In the genomic region with DNA sequence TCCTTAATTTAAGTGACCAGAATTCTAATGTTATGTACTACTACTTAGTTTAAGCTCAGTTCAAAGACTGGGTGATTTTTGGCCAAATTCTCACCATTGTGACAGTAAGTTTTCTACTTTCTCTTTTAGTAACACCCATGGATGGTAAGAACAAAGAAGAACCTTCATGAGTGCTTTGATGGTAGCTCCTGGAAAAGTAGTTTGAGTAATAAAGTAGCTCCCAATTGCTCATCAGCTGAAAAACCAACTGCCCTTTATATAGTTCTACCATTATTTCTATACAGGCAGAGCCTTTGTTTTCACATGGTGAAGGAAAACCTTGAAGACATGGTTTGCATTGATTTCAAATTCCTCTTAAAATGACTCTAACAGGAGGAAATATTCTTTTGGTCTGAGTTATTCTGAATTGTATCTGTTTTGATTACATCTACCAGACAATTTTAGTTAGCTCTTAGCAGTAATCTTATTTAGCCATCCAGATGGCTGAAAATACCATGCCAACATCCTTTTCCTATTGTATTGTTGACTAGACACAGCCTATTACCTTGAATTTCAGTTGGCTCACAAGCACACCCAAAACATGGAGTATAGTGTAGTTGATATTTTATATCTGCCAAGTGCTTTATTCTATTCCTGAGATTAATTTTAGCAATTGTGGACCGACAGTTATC, we compare ENCODE assay signal across 1 cellular context.
TF ChIP-seq lines count a peak whose summit lies in the region.

No MANE protein-coding gene starts in this region.

TF ChIP-seq in GM12878, 131 proteins besides CTCF, POLR2A, EP300 and RAD21 (continued from another document):
- TF ChIP-seq, protein P1, sequence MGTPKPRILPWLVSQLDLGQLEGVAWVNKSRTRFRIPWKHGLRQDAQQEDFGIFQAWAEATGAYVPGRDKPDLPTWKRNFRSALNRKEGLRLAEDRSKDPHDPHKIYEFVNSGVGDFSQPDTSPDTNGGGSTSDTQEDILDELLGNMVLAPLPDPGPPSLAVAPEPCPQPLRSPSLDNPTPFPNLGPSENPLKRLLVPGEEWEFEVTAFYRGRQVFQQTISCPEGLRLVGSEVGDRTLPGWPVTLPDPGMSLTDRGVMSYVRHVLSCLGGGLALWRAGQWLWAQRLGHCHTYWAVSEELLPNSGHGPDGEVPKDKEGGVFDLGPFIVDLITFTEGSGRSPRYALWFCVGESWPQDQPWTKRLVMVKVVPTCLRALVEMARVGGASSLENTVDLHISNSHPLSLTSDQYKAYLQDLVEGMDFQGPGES (IDR thresholded peaks at IDR 0.05), result no peak
- no peak for TF ChIP-seq RCOR1 (conservative IDR thresholded peaks at IDR 0.05; ENCODE audit: low read depth, low read length)
- TF ChIP-seq MTA3 (IDR thresholded peaks at IDR 0.05; ENCODE audit: borderline replicate concordance, low read length), result no peak
- TF ChIP-seq BHLHE40 (IDR thresholded peaks at IDR 0.05; ENCODE audit: borderline replicate concordance in 1 of 2, low read depth in 2 of 2, low read length in 1 of 2), result no peak
- TF ChIP-seq ZNF622 (IDR thresholded peaks at IDR 0.05), result no peak
- TF ChIP-seq CHD2 (IDR thresholded peaks at IDR 0.05; ENCODE audit: borderline replicate concordance, low read depth, low read length), result no peak
- TF ChIP-seq, protein P2, sequence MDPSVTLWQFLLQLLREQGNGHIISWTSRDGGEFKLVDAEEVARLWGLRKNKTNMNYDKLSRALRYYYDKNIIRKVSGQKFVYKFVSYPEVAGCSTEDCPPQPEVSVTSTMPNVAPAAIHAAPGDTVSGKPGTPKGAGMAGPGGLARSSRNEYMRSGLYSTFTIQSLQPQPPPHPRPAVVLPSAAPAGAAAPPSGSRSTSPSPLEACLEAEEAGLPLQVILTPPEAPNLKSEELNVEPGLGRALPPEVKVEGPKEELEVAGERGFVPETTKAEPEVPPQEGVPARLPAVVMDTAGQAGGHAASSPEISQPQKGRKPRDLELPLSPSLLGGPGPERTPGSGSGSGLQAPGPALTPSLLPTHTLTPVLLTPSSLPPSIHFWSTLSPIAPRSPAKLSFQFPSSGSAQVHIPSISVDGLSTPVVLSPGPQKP (IDR thresholded peaks at IDR 0.05; ENCODE audit: low read depth, low read length), result no peak
- TF ChIP-seq SIX5 (IDR thresholded peaks at IDR 0.05; ENCODE audit: low read depth, low read length, severe bottlenecking), result no peak
- no peak for TF ChIP-seq STAT3 (IDR thresholded peaks at IDR 0.05; ENCODE audit: low read depth, low read length)
- TF ChIP-seq FOXM1 (IDR thresholded peaks at IDR 0.05; ENCODE audit: low read depth, low read length), result no peak
- TF ChIP-seq, protein P3, sequence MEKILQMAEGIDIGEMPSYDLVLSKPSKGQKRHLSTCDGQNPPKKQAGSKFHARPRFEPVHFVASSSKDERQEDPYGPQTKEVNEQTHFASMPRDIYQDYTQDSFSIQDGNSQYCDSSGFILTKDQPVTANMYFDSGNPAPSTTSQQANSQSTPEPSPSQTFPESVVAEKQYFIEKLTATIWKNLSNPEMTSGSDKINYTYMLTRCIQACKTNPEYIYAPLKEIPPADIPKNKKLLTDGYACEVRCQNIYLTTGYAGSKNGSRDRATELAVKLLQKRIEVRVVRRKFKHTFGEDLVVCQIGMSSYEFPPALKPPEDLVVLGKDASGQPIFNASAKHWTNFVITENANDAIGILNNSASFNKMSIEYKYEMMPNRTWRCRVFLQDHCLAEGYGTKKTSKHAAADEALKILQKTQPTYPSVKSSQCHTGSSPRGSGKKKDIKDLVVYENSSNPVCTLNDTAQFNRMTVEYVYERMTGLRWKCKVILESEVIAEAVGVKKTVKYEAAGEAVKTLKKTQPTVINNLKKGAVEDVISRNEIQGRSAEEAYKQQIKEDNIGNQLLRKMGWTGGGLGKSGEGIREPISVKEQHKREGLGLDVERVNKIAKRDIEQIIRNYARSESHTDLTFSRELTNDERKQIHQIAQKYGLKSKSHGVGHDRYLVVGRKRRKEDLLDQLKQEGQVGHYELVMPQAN (conservative IDR thresholded peaks at IDR 0.05), result no peak
